In genomic region chr2:180005465-180005864, GRCh38 we compare ENCODE assay signal across 7 cellular contexts. TPM values are rescaled to one million over a fixed set of nuclear protein-coding genes. Genes with fewer than 3 reads are reported as not detected.
DNase-seq lines count a peak whose midpoint lies in the region; ATAC-seq, FAIRE-seq and TF ChIP-seq lines count a peak whose summit lies in the region.
"Not testable (repeated sequence)": the region's sequence is repeated elsewhere in the genome, so short reads cannot be mapped to it uniquely, and the experiment has no call there.

No MANE protein-coding gene starts in this region.

- not testable (repeated sequence) for FAIRE-seq in HepG2 (lab: Jason Lieb, UNC)

- H3K4me2 ChIP-seq in Loucy (ENCODE audit: low read depth, low read length, poor library complexity, severe bottlenecking), result peak overlapping the region; percentile 83
- H3K4me2 ChIP-seq in HepG2 (ENCODE audit: low read depth, low read length), result peak overlapping the region; percentile 88

- not testable (repeated sequence) for TF ChIP-seq CTCF in GM12864 (IDR thresholded peaks at IDR 0.05; ENCODE audit: low read depth, low read length, missing control alignments); Loucy (conservative IDR thresholded peaks at IDR 0.05; ENCODE audit: low read length); HepG2 (CRISPR knock-in tag; IDR thresholded peaks at IDR 0.05); osteocyte (IDR thresholded peaks at IDR 0.05)

- H3F3A ChIP-seq in Loucy (ENCODE audit: low read depth), result not testable (repeated sequence)

- not testable (repeated sequence) for TF ChIP-seq EP300 in HepG2 (IDR thresholded peaks at IDR 0.05; ENCODE audit: low read depth in 2 of 2, low read length in 2 of 2); HepG2 (CRISPR knock-in tag; IDR thresholded peaks at IDR 0.05; ENCODE audit: borderline replicate concordance)

- not testable (repeated sequence) for H3K9me3 Mint-ChIP-seq in activated CD4-positive, alpha-beta T cell treated with anti-CD3 and anti-CD28 coated beads for 36 hours (ENCODE audit: low read depth); activated naive CD8-positive, alpha-beta T cell treated with anti-CD3 and anti-CD28 coated beads, Interleukin-2, amount 50 U/mL, for 24 hours; osteocyte (ENCODE audit: unreplicated experiment)

- not testable (repeated sequence) for H3K9me3 ChIP-seq in Loucy (ENCODE audit: insufficient read depth, low read depth, low read length); endocrine pancreas (ENCODE audit: control insufficient read depth, low read length); HepG2 (ENCODE audit: low read length)

- DNase-seq in GM12864 (ENCODE audit: low read depth); activated CD4-positive, alpha-beta T cell treated with anti-CD3 and anti-CD28 coated beads for 36 hours; activated naive CD8-positive, alpha-beta T cell treated with anti-CD3 and anti-CD28 coated beads, Interleukin-2, amount 50 U/mL, for 24 hours; HepG2 (ENCODE audit: low spot score); osteocyte (ENCODE audit: extremely low spot score, unreplicated experiment): not testable (repeated sequence)

- not testable (repeated sequence) for TF ChIP-seq POLR2A in HepG2 (IDR thresholded peaks at IDR 0.05; ENCODE audit: insufficient read depth in 1 of 2, low read depth in 2 of 2, low read length in 2 of 2)

- H3K27me3 Mint-ChIP-seq in activated CD4-positive, alpha-beta T cell treated with anti-CD3 and anti-CD28 coated beads for 36 hours; activated naive CD8-positive, alpha-beta T cell treated with anti-CD3 and anti-CD28 coated beads, Interleukin-2, amount 50 U/mL, for 24 hours; osteocyte (ENCODE audit: unreplicated experiment): not testable (repeated sequence)

- WGBS in HepG2 (ENCODE audit: low lambda C conversion rate), result 98% methylated on average over 7 of the region's 7 CpGs

- H3K9me2 ChIP-seq in Loucy (replicated peaks; ENCODE audit: low read depth, low read length), result not testable (repeated sequence)

- not testable (repeated sequence) for H3K27ac ChIP-seq in HepG2 (ENCODE audit: extremely low read length, insufficient read depth, low read length)

- intact Hi-C loops in activated CD4-positive, alpha-beta T cell treated with anti-CD3 and anti-CD28 coated beads for 36 hours (cut with DNase I, micrococcal nuclease), result loop anchor here (5.0 to 10.0 kb wide), 4 partner anchors 741 to 1887 kb away; partner anchors contain the start of genes ITPRID2 (in 1 of the 2), SESTD1 (in 1 of the 2) and UBE2E3 (in 1 of the 2)
- intact Hi-C loops in HepG2 (cut with micrococcal nuclease; ENCODE audit: unreplicated experiment), result loop anchor here (10.0 kb wide), 1 partner anchor 979 kb away; the partner anchor contains the start of gene UBE2E3

- H3K4me3 ChIP-seq in GM12864 (ENCODE audit: low read depth, low read length) (peak overlapping the region; percentile 66; the same call in 1 of the 2 replicates), Loucy (ENCODE audit: low read length, poor library complexity, severe bottlenecking) (peak overlapping the region; percentile 99), endocrine pancreas (ENCODE audit: control insufficient read depth, insufficient read depth, low read length) (peak overlapping the region; percentile 99), HepG2 (replicated peaks in 1 of 3; ENCODE audit: insufficient read depth in 1 of 3, low read depth in 2 of 3, low read length in 3 of 3) (peak overlapping the region; percentile 76 to 94 (median 93))

- not testable (repeated sequence) for ATAC-seq in activated CD4-positive, alpha-beta T cell treated with anti-CD3 and anti-CD28 coated beads for 36 hours; activated naive CD8-positive, alpha-beta T cell treated with anti-CD3 and anti-CD28 coated beads, Interleukin-2, amount 50 U/mL, for 24 hours; HepG2

- not testable (repeated sequence) for H2AFZ ChIP-seq in Loucy (ENCODE audit: low read length); HepG2 (ENCODE audit: low read length)

- not testable (repeated sequence) for H3K27ac Mint-ChIP-seq in activated CD4-positive, alpha-beta T cell treated with anti-CD3 and anti-CD28 coated beads for 36 hours; activated naive CD8-positive, alpha-beta T cell treated with anti-CD3 and anti-CD28 coated beads, Interleukin-2, amount 50 U/mL, for 24 hours; osteocyte (ENCODE audit: unreplicated experiment)

- H3K4me1 ChIP-seq in Loucy (ENCODE audit: insufficient read depth, low read length, poor library complexity, severe bottlenecking) (peaks cover 52% of the 10 kb centered on the region), HepG2 (ENCODE audit: insufficient read depth, low read length) (peaks cover 33% of the 10 kb centered on the region)
- H3K4me1 ChIP-seq in endocrine pancreas (ENCODE audit: control insufficient read depth, insufficient read depth, low read length), result not testable (repeated sequence)

- peaks cover 62% of the 10 kb centered on the region for H3K79me2 ChIP-seq in Loucy (ENCODE audit: insufficient read depth, low read length)
- peaks cover 55% of the 10 kb centered on the region for H3K79me2 ChIP-seq in HepG2 (ENCODE audit: insufficient read depth, low read length)

- H3K9ac ChIP-seq in Loucy (ENCODE audit: low read depth, low read length, poor library complexity, severe bottlenecking) (peak overlapping the region; percentile 90), HepG2 (ENCODE audit: insufficient read depth, low read depth, low read length) (peak overlapping the region; percentile 92)
- H3K9ac ChIP-seq in endocrine pancreas (ENCODE audit: control insufficient read depth, insufficient read depth, low read length), result not testable (repeated sequence)

- peaks cover 20% of the 10 kb centered on the region for H4K20me1 ChIP-seq in Loucy (ENCODE audit: insufficient read depth, low read length, poor library complexity, severe bottlenecking)
- not testable (repeated sequence) for H4K20me1 ChIP-seq in HepG2 (ENCODE audit: insufficient read depth, low read length)

- peaks cover 49% of the 10 kb centered on the region for H3K4me1 Mint-ChIP-seq in activated CD4-positive, alpha-beta T cell treated with anti-CD3 and anti-CD28 coated beads for 36 hours
- peaks cover 45% of the 10 kb centered on the region for H3K4me1 Mint-ChIP-seq in activated naive CD8-positive, alpha-beta T cell treated with anti-CD3 and anti-CD28 coated beads, Interleukin-2, amount 50 U/mL, for 24 hours
- H3K4me1 Mint-ChIP-seq in osteocyte (ENCODE audit: unreplicated experiment), result peaks cover 23% of the 10 kb centered on the region

- in situ Hi-C loops in HepG2 (cut with HindIII; ENCODE audit: extremely low pct_ligation_motif_present, low pct_unique_long_range_greater_than_20kb), result not testable (repeated sequence)

- peaks cover 20% of the 10 kb centered on the region for H3K36me3 Mint-ChIP-seq in activated CD4-positive, alpha-beta T cell treated with anti-CD3 and anti-CD28 coated beads for 36 hours (ENCODE audit: low read depth)
- H3K36me3 Mint-ChIP-seq in activated naive CD8-positive, alpha-beta T cell treated with anti-CD3 and anti-CD28 coated beads, Interleukin-2, amount 50 U/mL, for 24 hours (ENCODE audit: low read depth), result peaks cover 14% of the 10 kb centered on the region
- H3K36me3 Mint-ChIP-seq in osteocyte (ENCODE audit: unreplicated experiment), result not testable (repeated sequence)

- CTCF ChIA-PET in activated CD4-positive, alpha-beta T cell treated with anti-CD3 and anti-CD28 coated beads for 36 hours (lab: Charles Lee); HepG2 (lab: Yijun Ruan, JAX; ENCODE audit: low intra/inter-chr PET ratio, low total read pairs): not testable (repeated sequence)

- not testable (repeated sequence) for TF ChIP-seq RAD21 in HepG2 (CRISPR knock-in tag; IDR thresholded peaks at IDR 0.05)

- H3K36me3 ChIP-seq in Loucy (ENCODE audit: insufficient read depth, low read length); endocrine pancreas (ENCODE audit: control insufficient read depth, insufficient read depth, low read length); HepG2 (replicated peaks in 1 of 2; ENCODE audit: control insufficient read depth in 1 of 2, insufficient read depth in 2 of 2, low read length in 2 of 2): not testable (repeated sequence)

- not testable (repeated sequence) for H3K27me3 ChIP-seq in Loucy (ENCODE audit: insufficient read depth, low read length, poor library complexity, severe bottlenecking); endocrine pancreas (ENCODE audit: control insufficient read depth, insufficient read depth, low read length); HepG2 (ENCODE audit: control insufficient read depth in 1 of 2, insufficient read depth in 2 of 2, low read length in 2 of 2)

- peak overlapping the region; percentile 92 for H3K4me3 Mint-ChIP-seq in activated CD4-positive, alpha-beta T cell treated with anti-CD3 and anti-CD28 coated beads for 36 hours
- peak overlapping the region; percentile 90 for H3K4me3 Mint-ChIP-seq in activated naive CD8-positive, alpha-beta T cell treated with anti-CD3 and anti-CD28 coated beads, Interleukin-2, amount 50 U/mL, for 24 hours
- H3K4me3 Mint-ChIP-seq in osteocyte (ENCODE audit: unreplicated experiment), result peak overlapping the region; percentile 81

- POLR2A ChIA-PET in activated CD4-positive, alpha-beta T cell treated with anti-CD3 and anti-CD28 coated beads for 36 hours (lab: Charles Lee); HepG2 (lab: Yijun Ruan, JAX): not testable (repeated sequence)

- not testable (repeated sequence) for BruUV-seq in HepG2 (replicated peaks; lab: Mats Ljungman, UMichigan)

RNA-seq across cellular contexts. Expression of gene CWC22, which starts 1.6 kb away (rescaled TPM):
- 10 to 100 TPM; 25.3 to 31.0 TPM for total RNA-seq in activated CD4-positive, alpha-beta T cell treated with anti-CD3 and anti-CD28 coated beads for 36 hours
- total RNA-seq in HepG2 (2016; rRNA removed; fragmentation: Illumina TruSeq; extraction: Trizol) (29.2 and 52.2 TPM in 2 replicates), osteocyte (19.4 and 20.1 TPM in 2 replicates)
- total RNA-seq in HepG2 (2016; cell fraction: cytosol; rRNA removed; fragmentation: Illumina TruSeq; extraction: Trizol; ENCODE audit: low read depth), result 4.8 and 6.0 TPM in 2 replicates
- 31.1 and 52.7 TPM in 2 replicates for total RNA-seq in HepG2 (2016; cell fraction: insoluble cytoplasmic fraction; rRNA removed; fragmentation: Illumina TruSeq; extraction: Trizol)
- total RNA-seq in HepG2 (2016; cell fraction: membrane; rRNA removed; fragmentation: Illumina TruSeq; extraction: Trizol), result 11.5 and 13.5 TPM in 2 replicates
- 29.2 and 32.8 TPM in 2 replicates for total RNA-seq in HepG2 (2016; cell fraction: nucleus; rRNA removed; fragmentation: Illumina TruSeq; extraction: Trizol)
- 4.9 and 5.7 TPM in 2 replicates for polyA plus RNA-seq in HepG2 (2011; rRNA removed)
- polyA plus RNA-seq in HepG2 (2011; cell fraction: cytosol; rRNA removed), result 2.0 and 3.3 TPM in 2 replicates
- polyA plus RNA-seq in HepG2 (2011; cell fraction: nucleus; rRNA removed), result 5.7 and 7.6 TPM in 2 replicates
- polyA plus RNA-seq in HepG2 (2012), result 20.9 and 28.6 TPM in 2 replicates
- polyA plus RNA-seq in HepG2 (2016; cell fraction: cytosol; fragmentation: Illumina TruSeq; extraction: Trizol; ENCODE audit: low read depth), result 0.75 and 1.2 TPM in 2 replicates
- 38.5 and 41.2 TPM in 2 replicates for polyA plus RNA-seq in HepG2 (2016; cell fraction: insoluble cytoplasmic fraction; fragmentation: Illumina TruSeq; extraction: Trizol; ENCODE audit: low read depth)
- polyA plus RNA-seq in HepG2 (2016; cell fraction: membrane; fragmentation: Illumina TruSeq; extraction: Trizol; ENCODE audit: low read depth), result 1.9 and 2.3 TPM in 2 replicates
- 36.0 and 37.0 TPM in 2 replicates for polyA plus RNA-seq in HepG2 (2016; cell fraction: nucleus; fragmentation: Illumina TruSeq; extraction: Trizol; ENCODE audit: insufficient read depth, low read depth)
- polyA minus RNA-seq in HepG2 (2011; rRNA and poly(A)+ RNA removed; ENCODE audit: low replicate concordance), result 1.5 and 2.0 TPM in 2 replicates
- 6.3 and 6.7 TPM in 2 replicates for polyA minus RNA-seq in HepG2 (2011; cell fraction: cytosol; rRNA and poly(A)+ RNA removed)
- polyA minus RNA-seq in HepG2 (2011; cell fraction: nucleus; rRNA and poly(A)+ RNA removed), result 21.5 and 24.7 TPM in 2 replicates
